In the genomic region with DNA sequence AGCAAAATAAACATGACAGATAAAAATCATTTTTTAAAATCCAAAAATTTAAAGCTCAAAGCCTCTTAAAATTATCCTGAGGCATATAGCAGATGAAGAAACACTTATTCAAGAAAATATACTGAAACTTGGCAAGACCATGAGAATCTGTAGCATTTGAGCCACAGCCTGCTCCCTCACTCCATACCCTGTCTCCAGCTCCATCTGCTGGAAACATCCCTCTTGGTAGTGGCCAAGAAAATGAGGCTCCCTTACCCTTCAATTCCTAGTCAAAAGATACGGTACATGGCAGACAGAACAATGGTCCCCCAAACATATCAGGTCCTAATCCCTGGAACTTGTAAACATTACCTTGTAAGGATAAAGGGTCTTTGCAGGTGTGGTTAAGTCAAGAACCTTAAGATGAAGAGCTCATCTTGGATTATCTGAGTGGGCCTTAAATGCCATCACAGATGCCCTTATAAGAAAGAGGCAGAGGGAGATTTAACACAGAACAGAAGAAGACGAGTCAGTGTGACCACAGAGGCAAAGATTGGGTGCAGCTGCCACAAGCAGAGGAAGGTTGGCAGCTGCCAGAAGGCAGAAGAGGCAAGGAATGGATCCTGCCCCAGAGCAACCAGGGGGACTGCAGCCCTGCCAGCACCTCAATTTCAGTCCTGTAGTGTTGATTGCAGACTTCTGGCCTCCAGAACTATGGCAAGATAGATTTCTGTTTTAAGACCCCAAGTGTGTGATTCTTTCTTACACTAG, we compare ENCODE assay signal across 15 cellular contexts.
"Had no signal": no experiment of that assay in that cellular context is flagged by ENCODE, and none has a peak within 500 bp of the region (broad histone marks: within the 10 kb centered on the region; RNA-seq: fewer than 3 reads in every experiment).

No MANE protein-coding gene starts in this region.

- H3K36me3 ChIP-seq: gastroesophageal sphincter had no signal

- ATAC-seq: esophagus mucosa; gastroesophageal sphincter; mucosa of descending colon; naive thymus-derived CD8-positive, alpha-beta T cell; sciatic nerve; stimulated activated effector memory CD8-positive, alpha-beta T cell treated with anti-CD3 and anti-CD28 coated beads, Interleukin-12 subunit alpha, Interleukin-12 subunit beta, amount 100 ng/mL, for 72 hours had no signal

- DNase-seq: activated CD4-positive, alpha-beta T cell treated with anti-CD3 and anti-CD28 coated beads for 1 hour; activated CD4-positive, alpha-beta T cell treated with anti-CD3 and anti-CD28 coated beads, Interleukin-2, amount 50 U/mL, for 48 hours; activated naive CD8-positive, alpha-beta T cell treated with anti-CD3 and anti-CD28 coated beads for 36 hours; amniotic stem cell; effector CD8-positive, alpha-beta T cell; mucosa of descending colon; naive thymus-derived CD8-positive, alpha-beta T cell; stimulated activated CD4-positive, alpha-beta T cell treated with anti-CD3 and anti-CD28 coated beads, Interleukin-4, amount 100 ng/mL, for 24 hours; testis had no signal

- H2AFZ ChIP-seq: parathyroid adenoma had no signal

- H3K27me3 ChIP-seq: testis had no signal

- H3K79me2 ChIP-seq: parathyroid adenoma had no signal

- H3K4me1 ChIP-seq: parathyroid adenoma had no signal

- H3K27ac ChIP-seq: gastroesophageal sphincter, parathyroid adenoma, testis, VCaP had no signal

- H3K4me3 ChIP-seq: gastroesophageal sphincter, mucosa of descending colon, testis had no signal

- H3K9ac ChIP-seq: parathyroid adenoma had no signal

- H3K9me3 ChIP-seq: gastroesophageal sphincter, testis had no signal
